In the genomic region with DNA sequence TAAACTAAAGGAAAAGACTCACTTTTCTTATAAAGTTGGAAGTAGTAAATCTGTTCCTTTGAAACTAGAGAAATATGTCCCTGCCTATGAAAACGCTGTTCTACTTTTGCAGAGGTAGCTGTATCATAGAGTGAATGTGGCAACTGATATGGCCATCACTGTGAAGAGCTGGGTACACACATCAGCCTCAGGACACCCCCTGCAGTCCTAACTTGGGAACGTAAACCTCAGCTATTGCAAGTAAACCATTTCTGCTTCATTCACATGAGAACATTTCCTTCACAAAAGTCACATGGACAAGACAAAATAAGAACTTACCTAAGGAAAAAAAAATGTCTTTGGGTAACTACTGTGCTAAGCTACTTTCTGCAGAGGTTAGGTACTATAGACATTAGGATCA, we compare ENCODE assay signal across 9 cellular contexts.
DNase-seq lines count a peak whose midpoint lies in the region; ATAC-seq and TF ChIP-seq lines count a peak whose summit lies in the region.
"Had no signal": no experiment of that assay in that cellular context is flagged by ENCODE, and none has a peak within 500 bp of the region (broad histone marks: within the 10 kb centered on the region; RNA-seq: fewer than 3 reads in every experiment).

No MANE protein-coding gene starts in this region.

- H2BK120ac ChIP-seq in mesendoderm (ENCODE audit: low read depth, low read length) = no peak overlapping the region

- H2BK15ac ChIP-seq in mesendoderm (replicated peaks; ENCODE audit: low read depth) = no peak overlapping the region

- in situ Hi-C loops in GM13977 (cut with MboI; ENCODE audit: low pct_unique_long_range_greater_than_20kb, low sequenced_read_pairs, unreplicated experiment) = no loop called here

- ATAC-seq in activated CD8-positive, alpha-beta T cell treated with anti-CD3 and anti-CD28 coated beads, Interleukin-2, amount 10 ng/mL, durations not matched to agents 7 days and 5 days = peak; percentile 90
- ATAC-seq: body of pancreas had no signal

- H3K27me3 Mint-ChIP-seq in activated CD8-positive, alpha-beta T cell treated with anti-CD3 and anti-CD28 coated beads, Interleukin-2, amount 10 ng/mL, durations not matched to agents 7 days and 5 days (ENCODE audit: low read depth) = no peaks in the 10 kb centered on the region

- DNase-seq in GM13977 (ENCODE audit: low spot score) (no peak), HT1080 (ENCODE audit: low read depth) (peak; percentile 46), mesendoderm (peak; percentile 77), colonic mucosa (no peak), NCI-H1930 (lab: John Stamatoyannopoulos, UW) (no peak)
- peak; percentile 66 for DNase-seq in activated CD8-positive, alpha-beta T cell treated with anti-CD3 and anti-CD28 coated beads, Interleukin-2, amount 10 ng/mL, durations not matched to agents 7 days and 5 days
- DNase-seq in activated effector memory CD4-positive, alpha-beta T cell treated with anti-CD3 and anti-CD28 coated beads, Interleukin-2, amount 50 U/mL, for 16 hours = no peak
- DNase-seq: IMR-90 had no signal

- H3K4me3 ChIP-seq in mesendoderm (ENCODE audit: low read length) = no peak overlapping the region
- H3K4me3 ChIP-seq in colonic mucosa = no peak overlapping the region
- H3K4me3 ChIP-seq: body of pancreas had no signal

- no peak overlapping the region for H3K4ac ChIP-seq in mesendoderm (ENCODE audit: low read depth, low read length)

- no peak overlapping the region for H3K56ac ChIP-seq in mesendoderm (ENCODE audit: low read length)

- H3K9me3 ChIP-seq in colonic mucosa = no peaks in the 10 kb centered on the region
- H3K9me3 ChIP-seq: body of pancreas had no signal

- H3K36me3 Mint-ChIP-seq in activated CD8-positive, alpha-beta T cell treated with anti-CD3 and anti-CD28 coated beads, Interleukin-2, amount 10 ng/mL, durations not matched to agents 7 days and 5 days (ENCODE audit: low read depth) = no peaks in the 10 kb centered on the region

- H3K4me3 Mint-ChIP-seq in activated CD8-positive, alpha-beta T cell treated with anti-CD3 and anti-CD28 coated beads, Interleukin-2, amount 10 ng/mL, durations not matched to agents 7 days and 5 days = no peak overlapping the region

- H3K27ac ChIP-seq in mesendoderm (ENCODE audit: low read depth, low read length) (no peak overlapping the region), colonic mucosa (no peak overlapping the region)
- H3K27ac ChIP-seq: body of pancreas had no signal

- POLR2A ChIA-PET in activated CD8-positive, alpha-beta T cell treated with anti-CD3 and anti-CD28 coated beads, Interleukin-2, amount 10 ng/mL, durations not matched to agents 7 days and 5 days (lab: Charles Lee) = no interaction called here

- intact Hi-C loops in colonic mucosa (cut with DNase I) = no loop called here

- no peaks in the 10 kb centered on the region for H3K9me3 Mint-ChIP-seq in activated CD8-positive, alpha-beta T cell treated with anti-CD3 and anti-CD28 coated beads, Interleukin-2, amount 10 ng/mL, durations not matched to agents 7 days and 5 days (ENCODE audit: insufficient read depth)

- no peak overlapping the region for H2AK5ac ChIP-seq in mesendoderm (ENCODE audit: low read length)

- CTCF ChIA-PET in activated CD8-positive, alpha-beta T cell treated with anti-CD3 and anti-CD28 coated beads, Interleukin-2, amount 10 ng/mL, durations not matched to agents 7 days and 5 days (lab: Charles Lee) = interaction anchor here (0.8 to 1.8 kb wide), 13 partner anchors 8 to 382 kb away, joined by 3 to 21 read pairs (median 3); no protein-coding TSS in a partner anchor

- H3K79me1 ChIP-seq in mesendoderm (ENCODE audit: low read length) = no peaks in the 10 kb centered on the region

- H4K8ac ChIP-seq in mesendoderm (ENCODE audit: low read depth, low read length) = no peak overlapping the region

- H3K36me3 ChIP-seq in mesendoderm (ENCODE audit: control insufficient read depth, insufficient read depth, low read length) = no peaks in the 10 kb centered on the region
- H3K36me3 ChIP-seq in colonic mucosa = no peaks in the 10 kb centered on the region

- no peak overlapping the region for H3K4me2 ChIP-seq in mesendoderm (ENCODE audit: low read length)

- H3K79me2 ChIP-seq in mesendoderm (ENCODE audit: control insufficient read depth, insufficient read depth, low read length) = no peaks in the 10 kb centered on the region

- WGBS in mesendoderm (ENCODE audit: extremely low coverage, insufficient coverage, low lambda C conversion rate) = no CpG with 5 or more reads among the region's 2 CpGs

- H3K9ac ChIP-seq in mesendoderm (ENCODE audit: low read length) (no peak overlapping the region), colonic mucosa (ENCODE audit: low read depth in 2 of 2, low read length in 2 of 2) (no peak overlapping the region)

- no peak overlapping the region for H3K27ac Mint-ChIP-seq in activated CD8-positive, alpha-beta T cell treated with anti-CD3 and anti-CD28 coated beads, Interleukin-2, amount 10 ng/mL, durations not matched to agents 7 days and 5 days

- peaks cover 3% of the 10 kb centered on the region for H3K4me1 Mint-ChIP-seq in activated CD8-positive, alpha-beta T cell treated with anti-CD3 and anti-CD28 coated beads, Interleukin-2, amount 10 ng/mL, durations not matched to agents 7 days and 5 days (ENCODE audit: low read depth)

- H3K27me3 ChIP-seq in mesendoderm (ENCODE audit: insufficient read depth, low read length, poor library complexity) = no peaks in the 10 kb centered on the region
- no peaks in the 10 kb centered on the region for H3K27me3 ChIP-seq in colonic mucosa
- H3K27me3 ChIP-seq: body of pancreas had no signal

- H3K4me1 ChIP-seq in mesendoderm (ENCODE audit: control insufficient read depth, low read depth, low read length) (peaks cover 2% of the 10 kb centered on the region), colonic mucosa (no peaks in the 10 kb centered on the region)
- H3K4me1 ChIP-seq: body of pancreas had no signal

- TF ChIP-seq CTCF in GM13977 (IDR thresholded peaks at IDR 0.05; ENCODE audit: extremely low read depth, insufficient read depth, missing control alignments) (peak; percentile 23), colonic mucosa (IDR thresholded peaks at IDR 0.05) (no peak)

- no peak overlapping the region for H4K5ac ChIP-seq in mesendoderm (ENCODE audit: low read length)

- no peak overlapping the region for H2BK5ac ChIP-seq in mesendoderm (ENCODE audit: low read length)

- H3K23ac ChIP-seq in mesendoderm (ENCODE audit: low read length) = no peak overlapping the region

- no peak overlapping the region for H3K18ac ChIP-seq in mesendoderm (ENCODE audit: low read length)

Comparison
In these comparisons a context has a peak if more than half of its experiments do, and no peak if none do; other contexts are left out.
1. DNase-seq: peak in HT1080 (single experiment), activated CD8-positive, alpha-beta T cell treated with anti-CD3 and anti-CD28 coated beads, Interleukin-2, amount 10 ng/mL, durations not matched to agents 7 days and 5 days (single experiment) and mesendoderm (single experiment); none in GM13977 (single experiment), colonic mucosa (single experiment), NCI-H1930 (0 of 2) and activated effector memory CD4-positive, alpha-beta T cell treated with anti-CD3 and anti-CD28 coated beads, Interleukin-2, amount 50 U/mL, for 16 hours (single experiment).